In genomic region chr10:104447331-104447730, GRCh38 we compare ENCODE assay signal across 1 cellular context.
TF ChIP-seq lines count a peak whose summit lies in the region.

No MANE protein-coding gene starts in this region.

TF ChIP-seq in HEK293T, 16 proteins besides CTCF, POLR2A, EP300 and RAD21 (continued from another document):
- TF ChIP-seq HDGF (IDR thresholded peaks at IDR 0.05; ENCODE audit: borderline replicate concordance) (no peak), LEF1 (IDR thresholded peaks at IDR 0.05; ENCODE audit: borderline replicate concordance) (no peak)
